8 cellular contexts compared by ENCODE assay signal in the genomic region with DNA sequence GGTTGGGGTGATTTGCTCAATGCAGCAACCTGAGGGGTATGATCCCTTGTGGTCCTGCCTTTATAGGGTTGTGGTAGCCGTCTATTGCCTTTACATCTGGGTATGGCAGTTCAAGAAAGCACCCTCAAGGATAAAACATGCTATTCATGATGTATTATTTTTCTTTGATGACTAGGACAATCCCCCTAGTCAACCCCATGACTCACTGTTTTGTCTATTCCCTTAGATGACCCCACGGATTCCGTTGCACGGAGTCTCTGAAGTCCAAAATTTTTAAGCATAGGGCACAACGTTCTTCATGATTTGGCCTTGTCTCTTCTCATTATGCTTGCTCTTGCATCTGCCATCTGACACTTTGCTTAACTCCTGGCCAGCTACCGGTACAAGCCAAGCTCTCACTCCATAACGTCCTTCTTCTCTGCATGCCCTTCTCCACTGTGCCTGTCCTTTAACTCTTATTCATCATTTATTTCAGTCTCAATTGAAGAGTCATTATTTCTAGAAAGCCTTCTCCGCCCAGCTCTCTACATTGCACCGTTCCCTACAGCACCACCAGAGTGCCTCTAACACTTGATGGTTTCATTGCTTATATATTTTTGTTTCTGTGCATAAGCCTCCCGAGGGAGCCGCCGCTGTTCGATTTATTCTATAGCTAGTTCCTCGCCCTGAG. TPM values are rescaled to one million over a fixed set of nuclear protein-coding genes. Genes with fewer than 3 reads are reported as not detected.
DNase-seq lines count a peak whose midpoint lies in the region; ATAC-seq and TF ChIP-seq lines count a peak whose summit lies in the region.

No MANE protein-coding gene starts in this region.

- H3K27me3 ChIP-seq in heart left ventricle (peaks cover 0 to 3% (median 0%) of the 10 kb centered on the region in 9 donors), adrenal gland (no peaks in the 10 kb centered on the region), right lobe of liver (no peaks in the 10 kb centered on the region), upper lobe of right lung (no peaks in the 10 kb centered on the region)

- intact Hi-C loops in heart left ventricle (cut with DNase I): loop anchor here in 4 of 10 donors (2.0 to 10.0 kb wide), 4 partner anchors 111 to 263 kb away; no protein-coding TSS in a partner anchor
- intact Hi-C loops in Right ventricle myocardium inferior (cut with DNase I): loop anchor here (10.0 kb wide), 1 partner anchor 111 kb away; no protein-coding TSS in a partner anchor
- intact Hi-C loops in adrenal gland (cut with DNase I): no loop called here
- intact Hi-C loops in right lobe of liver (cut with DNase I): no loop called here
- intact Hi-C loops in upper lobe of right lung (cut with DNase I): no loop called here

- H3K4me3 ChIP-seq in heart left ventricle (peak overlapping the region in 9 of 12 donors; percentile 64 to 93 (median 89)), adrenal gland (peak overlapping the region in 1 of 4 donors; percentile 96), right lobe of liver (peak overlapping the region in 2 of 3 donors; percentile 69 to 91), upper lobe of right lung (peak overlapping the region; percentile 72)

- H3K4me1 ChIP-seq in heart left ventricle (peaks cover 0 to 37% (median 14%) of the 10 kb centered on the region in 12 donors), adrenal gland (replicated peaks in 1 of 2) (peaks cover 8 to 20% of the 10 kb centered on the region in 2 donors), right lobe of liver (peaks cover 0 to 5% (median 0%) of the 10 kb centered on the region in 4 donors), upper lobe of right lung (peaks cover 17% of the 10 kb centered on the region)

- H3K9me3 ChIP-seq in heart left ventricle (no peaks in the 10 kb centered on the region), adrenal gland (replicated peaks in 1 of 3) (no peaks in the 10 kb centered on the region), right lobe of liver (no peaks in the 10 kb centered on the region), upper lobe of right lung (no peaks in the 10 kb centered on the region)

- H3K36me3 ChIP-seq in heart left ventricle (no peaks in the 10 kb centered on the region), adrenal gland (replicated peaks in 1 of 2) (no peaks in the 10 kb centered on the region), right lobe of liver (no peaks in the 10 kb centered on the region), upper lobe of right lung (no peaks in the 10 kb centered on the region)

- peak overlapping the region in 11 of 12 donors; percentile 70 to 97 (median 87) for H3K27ac ChIP-seq in heart left ventricle
- H3K27ac ChIP-seq in adrenal gland: peak overlapping the region; percentile 89 to 98 (median 94)
- H3K27ac ChIP-seq in right lobe of liver: peak overlapping the region; percentile 75 to 85 (median 81)
- peak overlapping the region; percentile 87 for H3K27ac ChIP-seq in upper lobe of right lung

- DNase-seq in heart left ventricle (no peak), Right ventricle myocardium inferior (ENCODE audit: missing footprints) (no peak), adrenal gland (no peak), right lobe of liver (no peak), upper lobe of right lung (no peak), NCI-H1048 (lab: John Stamatoyannopoulos, UW) (no peak), AML-193 (lab: John Stamatoyannopoulos, UW) (no peak), NCI-H345 (lab: John Stamatoyannopoulos, UW) (no peak)

- 75 to 84% (median 78%) methylated on average over 14 of the region's 14 CpGs for WGBS in heart left ventricle, 4 donors
- 44 to 57% (median 56%) methylated on average over 14 of the region's 14 CpGs for WGBS in adrenal gland, 4 donors
- 74% methylated on average over 12 of the region's 14 CpGs for WGBS in right lobe of liver (ENCODE audit: insufficient coverage, low coverage, low lambda C conversion rate, missing lambda C conversion rate)

- TF ChIP-seq POLR2A in heart left ventricle (IDR thresholded peaks at IDR 0.05) (no peak), adrenal gland (IDR thresholded peaks at IDR 0.05) (no peak), right lobe of liver (IDR thresholded peaks at IDR 0.05) (no peak)

- TF ChIP-seq CTCF in heart left ventricle (IDR thresholded peaks at IDR 0.05): no peak
- TF ChIP-seq CTCF in adrenal gland (IDR thresholded peaks at IDR 0.05): no peak
- no peak for TF ChIP-seq CTCF in right lobe of liver (IDR thresholded peaks at IDR 0.05)
- TF ChIP-seq CTCF in upper lobe of right lung (IDR thresholded peaks at IDR 0.05): no peak

- ATAC-seq in heart left ventricle (no peak), Right ventricle myocardium inferior (no peak), right lobe of liver (no peak), upper lobe of right lung (no peak)

RNA-seq across cellular contexts. Expression of a gene that starts 0.8 kb away (rescaled TPM):
- total RNA-seq in heart left ventricle: 10 to 100 TPM in 1 of 9 donors, 1 to 10 TPM in 8; 3.5 to 16.3 (median 5.9) TPM
- polyA plus RNA-seq in heart left ventricle: 1 to 10 TPM; 2.3 to 4.3 TPM
- total RNA-seq in Right ventricle myocardium inferior: 7.2 TPM
- 10 to 100 TPM; 13.3 to 25.4 (median 17.7) TPM for total RNA-seq in adrenal gland
- polyA plus RNA-seq in adrenal gland: 10 to 100 TPM in 1 of 3 donors, 1 to 10 TPM in 2; 6.8 to 15.3 (median 7.3) TPM
- total RNA-seq in right lobe of liver: 1 to 10 TPM; 1.7 to 4.2 (median 3.0) TPM
- total RNA-seq in upper lobe of right lung: 22.9 TPM
